9 cellular contexts compared by ENCODE assay signal in the genomic region with DNA sequence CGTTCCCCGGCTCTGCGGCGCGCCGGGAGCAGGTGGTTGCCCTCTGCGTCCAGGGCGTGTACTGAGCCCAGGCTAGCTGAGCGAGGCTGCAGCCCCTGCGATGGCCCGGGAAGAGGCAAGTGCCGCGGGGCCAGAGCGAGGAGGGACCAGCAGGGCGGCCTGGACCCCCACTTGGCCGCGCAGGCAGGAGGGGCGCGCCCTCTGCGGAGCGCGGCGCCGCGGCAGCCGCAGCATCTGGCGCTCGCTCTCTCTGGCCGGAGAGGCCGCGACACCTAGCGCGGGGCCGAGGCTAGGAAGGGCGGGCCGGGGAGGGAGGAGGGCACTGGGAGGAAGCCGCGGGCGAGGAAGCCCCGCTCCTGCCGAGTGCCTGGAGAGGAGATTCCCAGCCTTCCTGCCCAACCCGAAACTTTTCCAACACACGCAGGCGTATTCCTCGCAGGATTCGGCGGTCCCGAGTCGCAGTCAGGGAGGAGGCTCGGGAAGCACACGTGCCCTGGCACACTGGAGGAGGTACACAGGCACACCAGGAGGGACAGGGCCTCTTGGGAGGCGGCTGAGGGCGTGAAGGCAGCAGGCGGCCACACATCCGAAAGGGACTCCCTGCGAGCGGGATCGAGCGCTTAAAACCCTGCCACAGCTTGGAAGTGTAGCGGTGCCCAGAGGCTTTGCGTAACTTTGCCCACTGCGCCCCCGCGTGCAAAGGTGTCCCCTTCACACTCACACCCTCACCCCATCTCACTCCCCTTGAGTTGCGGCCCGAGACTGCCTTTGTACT. TPM values are rescaled to one million over a fixed set of nuclear protein-coding genes. Genes with fewer than 3 reads are reported as not detected.
DNase-seq lines count a peak whose midpoint lies in the region; ATAC-seq and TF ChIP-seq lines count a peak whose summit lies in the region.
"Had no signal": no experiment of that assay in that cellular context is flagged by ENCODE, and none has a peak within 500 bp of the region (broad histone marks: within the 10 kb centered on the region; RNA-seq: fewer than 3 reads in every experiment).

No MANE protein-coding gene starts in this region.

- H3K36me3 ChIP-seq in Caco-2 (ENCODE audit: control insufficient read depth, insufficient read depth, low read length) (no peaks in the 10 kb centered on the region), endodermal cell (ENCODE audit: control insufficient read depth, insufficient read depth, low read length) (no peaks in the 10 kb centered on the region)
- H3K36me3 ChIP-seq in naive thymus-derived CD4-positive, alpha-beta T cell (ENCODE audit: control insufficient read depth in 2 of 3, insufficient read depth in 3 of 3, low read length in 3 of 3): no peaks in the 10 kb centered on the region

- CTCF ChIA-PET in Caco-2 (lab: Charles Lee): interaction anchor here (0.7 kb wide), 2 partner anchors 25 to 738 kb away, joined by 4 to 9 read pairs; no protein-coding TSS in a partner anchor
- CTCF ChIA-PET in naive thymus-derived CD4-positive, alpha-beta T cell (lab: Charles Lee): interaction anchor here (0.6 kb wide), 1 partner anchor 199 kb away, joined by 3 read pairs; no protein-coding TSS in a partner anchor

- intact Hi-C loops in Caco-2 (cut with micrococcal nuclease; ENCODE audit: unreplicated experiment): loop anchor here (2.0 to 10.0 kb wide), 3 partner anchors 328 to 858 kb away; no protein-coding TSS in a partner anchor
- intact Hi-C loops in naive thymus-derived CD4-positive, alpha-beta T cell (cut with micrococcal nuclease): loop anchor here in 1 of 2 donors (5.0 to 10.0 kb wide), 3 partner anchors 106 to 302 kb away; a partner anchor contains a TSS

- peak; percentile 66 to 76 for DNase-seq in Caco-2
- peak; percentile 44 to 56 for DNase-seq in NCI-H1930 (lab: John Stamatoyannopoulos, UW)
- DNase-seq in endodermal cell: peak; percentile 91
- peak in 2 of 9 donors; percentile 13 to 23 for DNase-seq in naive thymus-derived CD4-positive, alpha-beta T cell
- no peak for DNase-seq in GM10266 (ENCODE audit: extremely low spot score)
- no peak for DNase-seq in activated effector memory CD4-positive, alpha-beta T cell treated with anti-CD3 and anti-CD28 coated beads, Interleukin-2, amount 50 U/mL, for 16 hours
- DNase-seq in GM13976 (ENCODE audit: low spot score): no peak
- no peak for DNase-seq in effector CD8-positive, alpha-beta T cell (lab: John Stamatoyannopoulos, UW)

- H3K27me3 Mint-ChIP-seq in Caco-2 (ENCODE audit: insufficient read depth, unreplicated experiment) (peaks cover 12% of the 10 kb centered on the region), endodermal cell (ENCODE audit: insufficient read depth) (peaks cover 94% of the 10 kb centered on the region)
- H3K27me3 Mint-ChIP-seq in naive thymus-derived CD4-positive, alpha-beta T cell: peaks cover 80 to 92% (median 83%) of the 10 kb centered on the region in 5 donors

- H3K27ac Mint-ChIP-seq in Caco-2 (ENCODE audit: unreplicated experiment) (no peak overlapping the region), endodermal cell (no peak overlapping the region)
- H3K27ac Mint-ChIP-seq in naive thymus-derived CD4-positive, alpha-beta T cell: no peak overlapping the region

- H3K27ac ChIP-seq in endodermal cell (ENCODE audit: low read depth, low read length): no peak overlapping the region
- H3K27ac ChIP-seq in naive thymus-derived CD4-positive, alpha-beta T cell (ENCODE audit: low read depth, low read length): no peak overlapping the region

- H3K4me1 ChIP-seq in Caco-2: peaks cover 25% of the 10 kb centered on the region
- H3K4me1 ChIP-seq in endodermal cell (ENCODE audit: control insufficient read depth, insufficient read depth, low read length): peaks cover 20% of the 10 kb centered on the region
- H3K4me1 ChIP-seq in naive thymus-derived CD4-positive, alpha-beta T cell (ENCODE audit: control insufficient read depth in 2 of 2, insufficient read depth in 2 of 2, low read length in 2 of 2): peaks cover 0 to 36% of the 10 kb centered on the region in 2 donors

- H3K9me3 ChIP-seq in Caco-2 (no peaks in the 10 kb centered on the region), endodermal cell (ENCODE audit: control insufficient read depth, low read length) (no peaks in the 10 kb centered on the region)
- H3K9me3 ChIP-seq in naive thymus-derived CD4-positive, alpha-beta T cell (ENCODE audit: control insufficient read depth in 2 of 3, low read length in 3 of 3): peaks cover 0 to 7% (median 0%) of the 10 kb centered on the region in 3 experiments

- H3K36me3 Mint-ChIP-seq in Caco-2 (ENCODE audit: insufficient read depth, unreplicated experiment) (peaks cover 6% of the 10 kb centered on the region), endodermal cell (ENCODE audit: low read depth) (no peaks in the 10 kb centered on the region)
- H3K36me3 Mint-ChIP-seq in naive thymus-derived CD4-positive, alpha-beta T cell: peaks cover 0 to 14% (median 4%) of the 10 kb centered on the region in 5 donors

- H3K4me3 ChIP-seq in Caco-2 (ENCODE audit: low read depth, low read length): peak overlapping the region; percentile 70
- H3K4me3 ChIP-seq in endodermal cell (ENCODE audit: low read length): peak overlapping the region; percentile 73
- H3K4me3 ChIP-seq in naive thymus-derived CD4-positive, alpha-beta T cell (ENCODE audit: low read length): no peak overlapping the region

- in situ Hi-C loops in GM13976 (cut with MboI; ENCODE audit: low sequenced_read_pairs, unreplicated experiment): no loop called here

- H3K27me3 ChIP-seq in Caco-2 (replicated peaks; ENCODE audit: control insufficient read depth, insufficient read depth, low read length) (no peaks in the 10 kb centered on the region; the same call in 1 of the 2 replicates), endodermal cell (ENCODE audit: control insufficient read depth, insufficient read depth, low read length, poor library complexity, severe bottlenecking) (peaks cover 90% of the 10 kb centered on the region)
- H3K27me3 ChIP-seq in naive thymus-derived CD4-positive, alpha-beta T cell (ENCODE audit: control insufficient read depth in 2 of 2, insufficient read depth in 2 of 2, low read length in 2 of 2): peaks cover 3 to 52% of the 10 kb centered on the region in 2 donors

- H3K9me3 Mint-ChIP-seq in Caco-2 (ENCODE audit: unreplicated experiment): no peaks in the 10 kb centered on the region
- no peaks in the 10 kb centered on the region for H3K9me3 Mint-ChIP-seq in endodermal cell
- H3K9me3 Mint-ChIP-seq in naive thymus-derived CD4-positive, alpha-beta T cell: peaks cover 0 to 43% (median 12%) of the 10 kb centered on the region in 11 donors

- WGBS in endodermal cell (ENCODE audit: insufficient coverage in 1 of 2, insufficient read length in 1 of 2), 2 experiments: 1% methylated on average over 22 to 66 of the region's 66 CpGs

- no TSS peak for BruUV-seq in Caco-2 (replicated peaks; lab: Mats Ljungman, UMichigan)

- H3K4me3 Mint-ChIP-seq in Caco-2 (ENCODE audit: unreplicated experiment): peak overlapping the region; percentile 99
- peak overlapping the region; percentile 78 for H3K4me3 Mint-ChIP-seq in endodermal cell
- H3K4me3 Mint-ChIP-seq in naive thymus-derived CD4-positive, alpha-beta T cell: peak overlapping the region in 8 of 10 donors; percentile 18 to 85 (median 46)

- H3K9ac ChIP-seq in endodermal cell (ENCODE audit: extremely low read depth, low read length, poor library complexity, severe bottlenecking): no peak overlapping the region

- H3K4me1 Mint-ChIP-seq in Caco-2 (ENCODE audit: low read depth, unreplicated experiment): peaks cover 8% of the 10 kb centered on the region
- peaks cover 51% of the 10 kb centered on the region for H3K4me1 Mint-ChIP-seq in endodermal cell
- H3K4me1 Mint-ChIP-seq in naive thymus-derived CD4-positive, alpha-beta T cell: peaks cover 21 to 83% (median 64%) of the 10 kb centered on the region in 7 donors

- no peak for ATAC-seq in naive thymus-derived CD4-positive, alpha-beta T cell

- TF ChIP-seq CTCF in Caco-2 (IDR thresholded peaks at IDR 0.05; ENCODE audit: insufficient read depth in 1 of 2, low read depth in 1 of 2, low read length in 1 of 2, severe bottlenecking in 1 of 2, unreplicated experiment in 1 of 2): peak in 1 of 2 experiments; percentile 55
- peak; percentile 48 for TF ChIP-seq CTCF in endodermal cell (conservative IDR thresholded peaks at IDR 0.05)
- TF ChIP-seq CTCF in GM10266 (IDR thresholded peaks at IDR 0.05; ENCODE audit: control insufficient read depth, insufficient read depth, low read depth, missing control alignments): no peak
- TF ChIP-seq CTCF in GM13976 (IDR thresholded peaks at IDR 0.05; ENCODE audit: borderline replicate concordance, control extremely low read depth, extremely low read depth, insufficient read depth, missing control alignments): no peak

- POLR2A ChIA-PET in Caco-2 (lab: Charles Lee): interaction anchor here (0.7 kb wide), 1 partner anchor 364 kb away, joined by 5 read pairs; no protein-coding TSS in a partner anchor
- POLR2A ChIA-PET in naive thymus-derived CD4-positive, alpha-beta T cell (lab: Charles Lee): no interaction called here

RNA-seq across cellular contexts. Expression of a gene that starts 4.8 kb away (rescaled TPM):
- total RNA-seq in Caco-2 (2022) (17.6 and 24.5 TPM in 2 replicates), endodermal cell (1 to 10 TPM; 1.5 to 3.9 TPM)
- polyA plus RNA-seq in endodermal cell (2013, experiment 1 of 2): 6.0 TPM
- 4.8 TPM for polyA plus RNA-seq in endodermal cell (2013, experiment 2 of 2)
- total RNA-seq in naive thymus-derived CD4-positive, alpha-beta T cell: not detected
- not detected for polyA plus RNA-seq in naive thymus-derived CD4-positive, alpha-beta T cell
- total RNA-seq: activated CD8-positive, alpha-beta memory T cell treated with anti-CD3 and anti-CD28 coated beads for 36 hours had no signal

Comparison
In these comparisons a context has a peak if more than half of its experiments do, and no peak if none do; other contexts are left out.
1. DNase-seq: peak in Caco-2 (2 of 2), NCI-H1930 (2 of 2) and endodermal cell (single experiment); none in GM10266 (single experiment), activated effector memory CD4-positive, alpha-beta T cell treated with anti-CD3 and anti-CD28 coated beads, Interleukin-2, amount 50 U/mL, for 16 hours (single experiment), GM13976 (single experiment) and effector CD8-positive, alpha-beta T cell (single experiment).
2. H3K4me3 Mint-ChIP-seq: peak in every context shown above with its lines; median percentile 99 in Caco-2; 78 in endodermal cell; 46 in naive thymus-derived CD4-positive, alpha-beta T cell.